29 cellular contexts compared by ENCODE assay signal in genomic region chr15:96448923-96449322, GRCh38.
"Had no signal": no experiment of that assay in that cellular context is flagged by ENCODE, and none has a peak within 500 bp of the region (broad histone marks: within the 10 kb centered on the region; RNA-seq: fewer than 3 reads in every experiment).

No MANE protein-coding gene starts in this region.

- H3K36me3 Mint-ChIP-seq: activated naive CD4-positive, alpha-beta T cell treated with anti-CD3 and anti-CD28 coated beads, Interleukin-2, amount 50 U/mL, for 24 hours; mesothelial cell of epicardium; naive B cell; stimulated activated memory B cell treated with anti-CD40 and anti-IgM and Interleukin-4, amounts not matched to agents 10 μg/mL and 1 μg/mL and 100 μg/mL, for 72 hours; type B pancreatic cell had no signal

- ATAC-seq: activated CD8-positive, alpha-beta T cell treated with anti-CD3 and anti-CD28 coated beads for 36 hours; activated naive CD8-positive, alpha-beta T cell treated with anti-CD3 and anti-CD28 coated beads, Interleukin-2, amount 50 U/mL, for 24 hours; activated T-cell treated with anti-CD3 and anti-CD28 coated beads, Interleukin-2, amount 50 U/mL, for 4 hours; esophagus mucosa; heart right ventricle; pancreas; stimulated activated memory B cell treated with anti-CD40 and anti-IgM and Interleukin-4, amounts not matched to agents 10 μg/mL and 1 μg/mL and 100 μg/mL, for 72 hours; stimulated activated naive CD8-positive, alpha-beta T cell treated with anti-CD3 and anti-CD28 coated beads, Interleukin-15, amount 100 ng/mL, for 72 hours had no signal

- H3K27ac ChIP-seq: heart right ventricle, pancreas, prostate gland, uterus had no signal

- H3K27me3 Mint-ChIP-seq: activated B cell treated with CpG ODN at 0.5 μM for 24 hours; activated CD8-positive, alpha-beta T cell treated with anti-CD3 and anti-CD28 coated beads for 36 hours; stimulated activated memory B cell treated with anti-CD40 and anti-IgM and Interleukin-4, amounts not matched to agents 10 μg/mL and 1 μg/mL and 100 μg/mL, for 72 hours had no signal

- H3K4me1 Mint-ChIP-seq: activated B cell treated with CpG ODN at 0.5 μM for 24 hours; activated naive CD4-positive, alpha-beta T cell treated with anti-CD3 and anti-CD28 coated beads, Interleukin-2, amount 50 U/mL, for 24 hours; activated naive CD8-positive, alpha-beta T cell treated with anti-CD3 and anti-CD28 coated beads, Interleukin-2, amount 50 U/mL, for 24 hours; mesothelial cell of epicardium; naive B cell; stimulated activated memory B cell treated with anti-CD40 and anti-IgM and Interleukin-4, amounts not matched to agents 10 μg/mL and 1 μg/mL and 100 μg/mL, for 72 hours; stimulated activated naive CD8-positive, alpha-beta T cell treated with anti-CD3 and anti-CD28 coated beads, Interleukin-15, amount 100 ng/mL, for 72 hours had no signal

- H3K9me3 ChIP-seq: heart right ventricle, pancreas, prostate gland, uterus had no signal

- H3K4me2 ChIP-seq: smooth muscle cell had no signal

- H3K9me3 Mint-ChIP-seq: activated B cell treated with CpG ODN at 0.5 μM for 24 hours; activated CD8-positive, alpha-beta T cell treated with anti-CD3 and anti-CD28 coated beads for 36 hours; activated T-cell treated with anti-CD3 and anti-CD28 coated beads, Interleukin-2, amount 50 U/mL, for 4 hours; activated T-helper 2 cell treated with anti-CD3 and anti-CD28 coated beads, Interferon-gamma antibody, Interleukin-2, Interleukin-4, amounts not matched to agents 10 μg/mL and 5 μg/mL and 100 μg/mL, durations not matched to agents 14 hours and 24 hours and 36 hours; endodermal cell; mesothelial cell of epicardium; nephron progenitor cell; stimulated activated naive CD8-positive, alpha-beta T cell treated with anti-CD3 and anti-CD28 coated beads, Interleukin-15, amount 100 ng/mL, for 72 hours; type B pancreatic cell had no signal

- H3K36me3 ChIP-seq: heart right ventricle, pancreas, prostate gland, uterus had no signal

- H3K27me3 ChIP-seq: pancreas, uterus had no signal

- H3K4me1 ChIP-seq: heart right ventricle, pancreas, prostate gland, uterus had no signal

- H3K4me3 ChIP-seq: heart right ventricle, pancreas, prostate gland, smooth muscle cell, uterus had no signal

- H3K27ac Mint-ChIP-seq: activated B cell treated with CpG ODN at 0.5 μM for 24 hours; activated CD8-positive, alpha-beta T cell treated with anti-CD3 and anti-CD28 coated beads for 36 hours; activated naive CD4-positive, alpha-beta T cell treated with anti-CD3 and anti-CD28 coated beads, Interleukin-2, amount 50 U/mL, for 24 hours; activated naive CD8-positive, alpha-beta T cell treated with anti-CD3 and anti-CD28 coated beads, Interleukin-2, amount 50 U/mL, for 24 hours; activated T-helper 2 cell treated with anti-CD3 and anti-CD28 coated beads, Interferon-gamma antibody, Interleukin-2, Interleukin-4, amounts not matched to agents 10 μg/mL and 5 μg/mL and 100 μg/mL, durations not matched to agents 14 hours and 24 hours and 36 hours; endodermal cell; mesothelial cell of epicardium; naive B cell; nephron progenitor cell; stimulated activated memory B cell treated with anti-CD40 and anti-IgM and Interleukin-4, amounts not matched to agents 10 μg/mL and 1 μg/mL and 100 μg/mL, for 72 hours; stimulated activated naive CD8-positive, alpha-beta T cell treated with anti-CD3 and anti-CD28 coated beads, Interleukin-15, amount 100 ng/mL, for 72 hours; type B pancreatic cell had no signal

- DNase-seq: activated B cell treated with CpG ODN at 0.5 μM for 24 hours; activated CD4-positive, alpha-beta T cell treated with anti-CD3 and anti-CD28 coated beads, Interleukin-2, amount 50 U/mL, for 1 hour; activated CD8-positive, alpha-beta T cell treated with anti-CD3 and anti-CD28 coated beads for 36 hours; activated naive CD8-positive, alpha-beta T cell treated with anti-CD3 and anti-CD28 coated beads, Interleukin-2, amount 50 U/mL, for 24 hours; activated T-cell treated with anti-CD3 and anti-CD28 coated beads, Interleukin-2, amount 50 U/mL, for 4 hours; amygdala; caudate nucleus; cortex of kidney; endodermal cell; foreskin fibroblast; heart right ventricle; naive B cell; nephron progenitor cell; pancreas; retina; stimulated activated CD4-positive, alpha-beta T cell treated with anti-CD3 and anti-CD28 coated beads, Interleukin-1b, Interleukin-23, amount 100 ng/mL, for 48 hours; stimulated activated CD4-positive, alpha-beta T cell treated with anti-CD3 and anti-CD28 coated beads, Interleukin-4, amount 100 ng/mL, for 4 hours; stimulated activated CD8-positive, alpha-beta memory T cell treated with anti-CD3 and anti-CD28 coated beads, Interleukin-4, amount 100 ng/mL, for 48 hours; stimulated activated naive CD8-positive, alpha-beta T cell treated with anti-CD3 and anti-CD28 coated beads, Interleukin-15, amount 100 ng/mL, for 72 hours; substantia nigra; uterus had no signal

- H3K4me3 Mint-ChIP-seq: activated B cell treated with CpG ODN at 0.5 μM for 24 hours; activated CD8-positive, alpha-beta T cell treated with anti-CD3 and anti-CD28 coated beads for 36 hours; activated naive CD4-positive, alpha-beta T cell treated with anti-CD3 and anti-CD28 coated beads, Interleukin-2, amount 50 U/mL, for 24 hours; activated naive CD8-positive, alpha-beta T cell treated with anti-CD3 and anti-CD28 coated beads, Interleukin-2, amount 50 U/mL, for 24 hours; activated T-cell treated with anti-CD3 and anti-CD28 coated beads, Interleukin-2, amount 50 U/mL, for 4 hours; endodermal cell; mesothelial cell of epicardium; naive B cell; nephron progenitor cell; stimulated activated memory B cell treated with anti-CD40 and anti-IgM and Interleukin-4, amounts not matched to agents 10 μg/mL and 1 μg/mL and 100 μg/mL, for 72 hours; stimulated activated naive CD8-positive, alpha-beta T cell treated with anti-CD3 and anti-CD28 coated beads, Interleukin-15, amount 100 ng/mL, for 72 hours; type B pancreatic cell had no signal
